ENCODE assay signal across 1 cellular context in the genomic region with DNA sequence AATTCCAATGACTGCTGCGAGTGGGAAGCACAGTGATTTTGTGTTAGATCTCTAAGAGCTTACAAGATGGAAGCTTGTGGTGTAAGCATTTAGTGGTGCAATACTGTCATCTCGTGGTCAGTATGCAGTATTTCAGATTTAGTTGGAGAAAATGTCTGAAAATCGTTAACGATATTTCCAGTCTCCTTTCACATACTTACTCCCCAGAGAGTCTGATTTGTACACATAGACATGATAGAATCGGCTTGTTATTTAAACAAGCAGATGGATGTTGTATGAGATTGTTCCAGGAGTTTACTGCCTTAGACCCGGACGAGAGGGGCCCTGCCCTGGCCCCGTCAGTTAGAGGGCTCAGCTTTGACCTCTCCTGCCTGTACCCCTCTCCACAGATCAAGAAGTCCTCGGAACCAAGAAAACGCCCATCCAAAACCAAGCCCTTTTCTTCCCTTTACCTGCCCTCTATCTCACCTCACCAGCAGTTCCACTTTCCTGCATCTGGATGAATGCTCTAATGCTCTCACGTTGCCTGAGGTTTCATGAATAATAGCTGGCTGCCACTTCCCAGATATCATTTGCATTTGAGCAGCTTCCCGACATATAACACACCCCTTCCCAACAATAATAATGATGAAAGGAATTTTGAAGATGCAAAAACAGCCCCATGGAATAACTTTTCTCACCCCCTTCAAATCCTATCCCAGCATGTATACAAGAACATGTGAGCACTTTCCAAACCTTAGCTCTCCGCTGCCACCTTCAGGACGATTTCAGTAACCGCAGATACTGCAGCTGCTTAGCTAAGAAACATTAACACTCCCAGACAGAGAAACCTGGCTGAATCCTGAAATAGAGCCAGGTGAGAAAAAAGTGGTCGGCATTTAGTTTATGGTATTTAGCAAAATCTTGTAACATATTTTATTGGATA.
TF ChIP-seq lines count a peak whose summit lies in the region.

No MANE protein-coding gene starts in this region.

TF ChIP-seq in H1, 55 proteins besides CTCF, POLR2A, EP300 and RAD21:
- TF ChIP-seq KDM5A (IDR thresholded peaks at IDR 0.05; ENCODE audit: low read length) = no peak
- TF ChIP-seq SP1 (IDR thresholded peaks at IDR 0.05; ENCODE audit: low read depth, low read length) = no peak
- TF ChIP-seq E2F6 (IDR thresholded peaks at IDR 0.05) = no peak
- no peak for TF ChIP-seq RNF2 (IDR thresholded peaks at IDR 0.05; ENCODE audit: borderline replicate concordance, low read depth, low read length, missing control alignments, poor library complexity, severe bottlenecking)
- no peak for TF ChIP-seq RBBP5 (IDR thresholded peaks at IDR 0.05; ENCODE audit: borderline replicate concordance, low read depth, low read length)
- peak; percentile 87; the same call in 1 of the 2 replicates for TF ChIP-seq YY1 (IDR thresholded peaks at IDR 0.05; ENCODE audit: low read depth, low read length)
- TF ChIP-seq ATF3 (IDR thresholded peaks at IDR 0.05; ENCODE audit: insufficient read depth, low read depth, low read length) = 0 out of 2 replicates have a peak, but pooled peaks have one; percentile 16
- no peak for TF ChIP-seq GTF2F1 (IDR thresholded peaks at IDR 0.05; ENCODE audit: borderline replicate concordance, low read depth, low read length)
- TF ChIP-seq, protein P1, sequence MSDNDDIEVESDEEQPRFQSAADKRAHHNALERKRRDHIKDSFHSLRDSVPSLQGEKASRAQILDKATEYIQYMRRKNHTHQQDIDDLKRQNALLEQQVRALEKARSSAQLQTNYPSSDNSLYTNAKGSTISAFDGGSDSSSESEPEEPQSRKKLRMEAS (IDR thresholded peaks at IDR 0.05) = peak; percentile 53; the same call in 1 of the 2 replicates
- TF ChIP-seq HDAC6 (IDR thresholded peaks at IDR 0.05; ENCODE audit: low read depth, low read length) = no peak
- no peak for TF ChIP-seq SIX5 (IDR thresholded peaks at IDR 0.05; ENCODE audit: low read depth, low read length)
- no peak for TF ChIP-seq TCF12 (IDR thresholded peaks at IDR 0.05; ENCODE audit: low read depth, low read length)
- no peak for TF ChIP-seq SIRT6 (IDR thresholded peaks at IDR 0.05; ENCODE audit: low read length)
- TF ChIP-seq, protein P2, sequence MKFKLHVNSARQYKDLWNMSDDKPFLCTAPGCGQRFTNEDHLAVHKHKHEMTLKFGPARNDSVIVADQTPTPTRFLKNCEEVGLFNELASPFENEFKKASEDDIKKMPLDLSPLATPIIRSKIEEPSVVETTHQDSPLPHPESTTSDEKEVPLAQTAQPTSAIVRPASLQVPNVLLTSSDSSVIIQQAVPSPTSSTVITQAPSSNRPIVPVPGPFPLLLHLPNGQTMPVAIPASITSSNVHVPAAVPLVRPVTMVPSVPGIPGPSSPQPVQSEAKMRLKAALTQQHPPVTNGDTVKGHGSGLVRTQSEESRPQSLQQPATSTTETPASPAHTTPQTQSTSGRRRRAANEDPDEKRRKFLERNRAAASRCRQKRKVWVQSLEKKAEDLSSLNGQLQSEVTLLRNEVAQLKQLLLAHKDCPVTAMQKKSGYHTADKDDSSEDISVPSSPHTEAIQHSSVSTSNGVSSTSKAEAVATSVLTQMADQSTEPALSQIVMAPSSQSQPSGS (IDR thresholded peaks at IDR 0.05; ENCODE audit: low read length) = no peak
- peak; percentile 64 for TF ChIP-seq TEAD4 (IDR thresholded peaks at IDR 0.05; ENCODE audit: low read depth, low read length)
- TF ChIP-seq JUN (IDR thresholded peaks at IDR 0.05; ENCODE audit: low read depth, low read length) = no peak
- no peak for TF ChIP-seq MAFK (IDR thresholded peaks at IDR 0.05; ENCODE audit: low read depth, low read length)
- no peak for TF ChIP-seq SIN3A (conservative IDR thresholded peaks at IDR 0.05 in 1 of 2, IDR thresholded peaks at IDR 0.05 in 1 of 2; ENCODE audit: low read depth in 1 of 2, low read length in 2 of 2)
- no peak for TF ChIP-seq TAF1 (IDR thresholded peaks at IDR 0.05; ENCODE audit: low read depth, low read length)
- TF ChIP-seq ZNF274 (IDR thresholded peaks at IDR 0.05; ENCODE audit: borderline replicate concordance, extremely low read depth, low read length) = no peak
- no peak for TF ChIP-seq EZH2 (IDR thresholded peaks at IDR 0.05; ENCODE audit: low read depth, low read length, severe bottlenecking)
- TF ChIP-seq CEBPB (IDR thresholded peaks at IDR 0.05; ENCODE audit: low read depth, low read length) = no peak
